ENCODE assay signal across 3 cellular contexts in genomic region chr3:57735405-57735804, GRCh38.
TF ChIP-seq lines count a peak whose summit lies in the region.

No MANE protein-coding gene starts in this region.

TF ChIP-seq in HepG2, 621 proteins besides CTCF, POLR2A, EP300 and RAD21:
- TF ChIP-seq SNRNP70 (IDR thresholded peaks at IDR 0.05; ENCODE audit: low read depth, low read length) (no peak), CEBPB (IDR thresholded peaks at IDR 0.05; ENCODE audit: borderline replicate concordance, low read depth, low read length) (0 out of 2 replicates have a peak, but pooled peaks have one; percentile 10)
TF ChIP-seq in HepG2: peak in this region for 1.

TF ChIP-seq in IMR-90, 13 proteins besides CTCF, POLR2A, EP300 and RAD21:
- TF ChIP-seq CEBPB (IDR thresholded peaks at IDR 0.05; ENCODE audit: low read depth, low read length) (peak; percentile 67), MAFK (IDR thresholded peaks at IDR 0.05; ENCODE audit: low read depth, low read length) (no peak), MAZ (IDR thresholded peaks at IDR 0.05; ENCODE audit: borderline replicate concordance, low read depth, low read length) (no peak)

TF ChIP-seq in K562, 482 proteins besides CTCF, POLR2A, EP300 and RAD21:
- TF ChIP-seq THAP12 (CRISPR knock-in tag; IDR thresholded peaks at IDR 0.05) (no peak), CEBPB (tag; IDR thresholded peaks at IDR 0.05) (peak; percentile 53; the same call in 1 of the 2 replicates), CEBPG (CRISPR knock-in tag; IDR thresholded peaks at IDR 0.05) (no peak), CEBPG (tag; conservative IDR thresholded peaks at IDR 0.05 in 1 of 2, IDR thresholded peaks at IDR 0.05 in 1 of 2) (peak in 1 of 2 experiments; percentile 35; a peak in 1 of 4 replicates)
